In the genomic region with DNA sequence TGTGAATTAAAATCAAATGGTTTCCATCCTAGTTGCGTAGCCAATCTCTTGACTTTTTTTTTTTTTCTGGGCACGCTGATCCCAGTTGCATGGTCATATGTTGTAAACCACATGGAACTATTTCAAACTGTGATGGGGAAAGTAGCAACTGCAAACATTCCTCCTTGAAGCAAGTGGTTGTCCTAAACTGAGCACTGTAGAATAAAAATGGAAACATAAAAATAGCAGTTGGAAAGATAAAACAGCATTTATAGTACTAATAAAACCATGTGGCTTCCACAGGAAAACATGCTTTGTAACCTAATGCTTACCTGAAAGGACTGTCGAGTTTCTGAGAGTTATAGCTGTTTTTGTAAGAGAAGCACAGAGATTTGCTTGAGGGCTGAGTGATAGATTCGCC, we compare ENCODE assay signal across 24 cellular contexts.
DNase-seq lines count a peak whose midpoint lies in the region; ATAC-seq and TF ChIP-seq lines count a peak whose summit lies in the region.
"Had no signal": no experiment of that assay in that cellular context is flagged by ENCODE, and none has a peak within 500 bp of the region (broad histone marks: within the 10 kb centered on the region; RNA-seq: fewer than 3 reads in every experiment).

No MANE protein-coding gene starts in this region.

- peak; percentile 71 for DNase-seq in AG10803 (ENCODE audit: low read depth)
- DNase-seq in GM03348 (ENCODE audit: low spot score) = peak; percentile 7
- peak; percentile 62 for DNase-seq in myocyte (ENCODE audit: low read depth)
- no peak for DNase-seq in effector CD8-positive, alpha-beta T cell (lab: John Stamatoyannopoulos, UW)
- no peak for DNase-seq in stimulated activated naive CD8-positive, alpha-beta T cell treated with anti-CD3 and anti-CD28 coated beads, Interleukin-15, Interleukin-2, amounts not matched to agents 100 U/mL and 50 U/mL, for 24 hours
- no peak for DNase-seq in pons (ENCODE audit: low spot score)
- DNase-seq: activated CD4-positive, alpha-beta T cell treated with anti-CD3 and anti-CD28 coated beads for 1 hour; activated CD8-positive, alpha-beta T cell treated with anti-CD3 and anti-CD28 coated beads, Interleukin-2, amount 10 ng/mL, durations not matched to agents 7 days and 5 days; activated naive CD4-positive, alpha-beta T cell; activated T-cell treated with anti-CD3 and anti-CD28 coated beads, Interleukin-2, amount 50 U/mL, for 24 hours; adrenal gland; CD8-positive, alpha-beta T cell; DMS79; foreskin melanocyte; kidney; mammary epithelial cell; naive B cell; NCI-H1092; NCI-H1930; NCI-H226; NCI-H774; SHP77 had no signal

- no peak for ATAC-seq in stimulated activated naive CD8-positive, alpha-beta T cell treated with anti-CD3 and anti-CD28 coated beads, Interleukin-15, Interleukin-2, amounts not matched to agents 100 U/mL and 50 U/mL, for 24 hours
- ATAC-seq: activated CD8-positive, alpha-beta T cell treated with anti-CD3 and anti-CD28 coated beads, Interleukin-2, amount 10 ng/mL, durations not matched to agents 7 days and 5 days; CD8-positive, alpha-beta T cell had no signal

- H3K4me3 ChIP-seq in AG10803 (ENCODE audit: low read length) = no peak overlapping the region
- H3K4me3 ChIP-seq: adrenal gland, vagina had no signal

- TF ChIP-seq CTCF in AG10803 (conservative IDR thresholded peaks at IDR 0.05; ENCODE audit: low read length) (no peak), VCaP (conservative IDR thresholded peaks at IDR 0.05) (no peak)

- peak overlapping the region; percentile 6; the same call in 1 of the 2 replicates for H3K27ac ChIP-seq in VCaP
- H3K27ac ChIP-seq: vagina had no signal

Comparison
In these comparisons a context has a peak if more than half of its experiments do, and no peak if none do; other contexts are left out.
1. DNase-seq: peak in AG10803 (single experiment), GM03348 (single experiment) and myocyte (single experiment); none in effector CD8-positive, alpha-beta T cell (single experiment), stimulated activated naive CD8-positive, alpha-beta T cell treated with anti-CD3 and anti-CD28 coated beads, Interleukin-15, Interleukin-2, amounts not matched to agents 100 U/mL and 50 U/mL, for 24 hours (single experiment) and pons (single experiment).